In genomic region chr11:748007-748359, GRCh38 we compare ENCODE assay signal across 8 cellular contexts. TPM values are rescaled to one million over a fixed set of nuclear protein-coding genes. Genes with fewer than 3 reads are reported as not detected.
DNase-seq lines count a peak whose midpoint lies in the region; ATAC-seq, FAIRE-seq and TF ChIP-seq lines count a peak whose summit lies in the region.

No MANE protein-coding gene starts in this region.

- no peak for FAIRE-seq in HepG2 (lab: Jason Lieb, UNC)

- H3K27ac ChIP-seq in HL-60 (replicated peaks) (peak overlapping the region; percentile 92), body of pancreas (peak overlapping the region in 3 of 4 donors; percentile 90 to 95 (median 90)), HepG2 (ENCODE audit: extremely low read length, insufficient read depth, low read length) (peak overlapping the region; percentile 73), thyroid gland (peak overlapping the region; percentile 87 to 95 (median 88))

- intact Hi-C loops in body of pancreas (cut with DNase I) (no loop called here), HepG2 (cut with micrococcal nuclease; ENCODE audit: unreplicated experiment) (no loop called here), thyroid gland (cut with DNase I) (no loop called here)

- H3K4me2 ChIP-seq in HepG2 (ENCODE audit: low read depth, low read length) = peak overlapping the region; percentile 82

- in situ Hi-C loops in HepG2 (cut with HindIII; ENCODE audit: extremely low pct_ligation_motif_present, low pct_unique_long_range_greater_than_20kb) = no loop called here

- POLR2A ChIA-PET in activated CD4-positive, alpha-beta T cell treated with anti-CD3 and anti-CD28 coated beads, Interleukin-2, amount 10 ng/mL, durations not matched to agents 7 days and 5 days (lab: Charles Lee) = no interaction called here
- POLR2A ChIA-PET in HepG2 (lab: Yijun Ruan, JAX) = interaction anchor here (1.0 to 3.6 kb wide), 10 partner anchors 9 to 93 kb away, joined by 3 to 33 read pairs (median 4); partner anchors contain the start of genes EPS8L2, GATD1, RPLP2 and TMEM80

- peaks cover 9% of the 10 kb centered on the region for H3K36me3 Mint-ChIP-seq in activated CD4-positive, alpha-beta T cell treated with anti-CD3 and anti-CD28 coated beads, Interleukin-2, amount 10 ng/mL, durations not matched to agents 7 days and 5 days (ENCODE audit: low read depth)

- peak overlapping the region; percentile 81 for H3K27ac Mint-ChIP-seq in activated CD4-positive, alpha-beta T cell treated with anti-CD3 and anti-CD28 coated beads, Interleukin-2, amount 10 ng/mL, durations not matched to agents 7 days and 5 days

- BruUV-seq in HepG2 (replicated peaks; lab: Mats Ljungman, UMichigan) = no TSS peak

- H3K9me3 Mint-ChIP-seq in activated CD4-positive, alpha-beta T cell treated with anti-CD3 and anti-CD28 coated beads, Interleukin-2, amount 10 ng/mL, durations not matched to agents 7 days and 5 days = no peaks in the 10 kb centered on the region

- no peak for TF ChIP-seq RAD21 in HepG2 (CRISPR knock-in tag; IDR thresholded peaks at IDR 0.05)

- peaks cover 26% of the 10 kb centered on the region for H3K4me1 Mint-ChIP-seq in activated CD4-positive, alpha-beta T cell treated with anti-CD3 and anti-CD28 coated beads, Interleukin-2, amount 10 ng/mL, durations not matched to agents 7 days and 5 days

- ATAC-seq in body of pancreas (no peak), HepG2 (peak; percentile 27), GM18520 (IDR thresholded peaks at IDR 0.05; ENCODE audit: unreplicated experiment) (no peak)

- no peaks in the 10 kb centered on the region for H3K36me3 ChIP-seq in body of pancreas (replicated peaks in 1 of 2; ENCODE audit: insufficient read depth in 1 of 2, low read depth in 2 of 2)
- H3K36me3 ChIP-seq in HepG2 (replicated peaks in 1 of 2; ENCODE audit: control insufficient read depth in 1 of 2, insufficient read depth in 2 of 2, low read length in 2 of 2) = peaks cover 0 to 6% of the 10 kb centered on the region in 2 experiments; a peak in 2 of 5 replicates
- no peaks in the 10 kb centered on the region for H3K36me3 ChIP-seq in thyroid gland

- H3K4me1 ChIP-seq in body of pancreas = peaks cover 31% of the 10 kb centered on the region
- peaks cover 37% of the 10 kb centered on the region for H3K4me1 ChIP-seq in HepG2 (ENCODE audit: insufficient read depth, low read length)
- H3K4me1 ChIP-seq in thyroid gland = peaks cover 23 to 27% of the 10 kb centered on the region in 2 donors

- peak overlapping the region; percentile 88 for H3K9ac ChIP-seq in HepG2 (ENCODE audit: insufficient read depth, low read depth, low read length)

- H4K20me1 ChIP-seq in HepG2 (ENCODE audit: insufficient read depth, low read length) = peaks cover 5% of the 10 kb centered on the region; the same call in 1 of the 2 replicates

- no peaks in the 10 kb centered on the region for H3K27me3 Mint-ChIP-seq in activated CD4-positive, alpha-beta T cell treated with anti-CD3 and anti-CD28 coated beads, Interleukin-2, amount 10 ng/mL, durations not matched to agents 7 days and 5 days

- H3K4me3 ChIP-seq in HL-60 (replicated peaks; ENCODE audit: insufficient read depth, low read length) (peak overlapping the region; percentile 91), body of pancreas (peak overlapping the region; percentile 53 to 91), HepG2 (replicated peaks in 1 of 3; ENCODE audit: insufficient read depth in 1 of 3, low read depth in 2 of 3, low read length in 3 of 3) (peak overlapping the region; percentile 80 to 95 (median 85)), thyroid gland (replicated peaks in 1 of 3) (peak overlapping the region; percentile 78 to 99 (median 94))

- no peak for TF ChIP-seq CTCF in HL-60 (IDR thresholded peaks at IDR 0.05; ENCODE audit: insufficient read depth, low read length)
- TF ChIP-seq CTCF in body of pancreas (IDR thresholded peaks at IDR 0.05) = no peak
- no peak for TF ChIP-seq CTCF in HepG2 (CRISPR knock-in tag; IDR thresholded peaks at IDR 0.05)
- no peak for TF ChIP-seq CTCF in thyroid gland (IDR thresholded peaks at IDR 0.05)

- H3K27me3 ChIP-seq in HL-60 (ENCODE audit: insufficient read depth, poor library complexity, severe bottlenecking) (no peaks in the 10 kb centered on the region), body of pancreas (no peaks in the 10 kb centered on the region), HepG2 (ENCODE audit: control insufficient read depth in 1 of 2, insufficient read depth in 2 of 2, low read length in 2 of 2) (no peaks in the 10 kb centered on the region; a peak in 1 of 5 replicates), thyroid gland (no peaks in the 10 kb centered on the region)

- DNase-seq in activated CD4-positive, alpha-beta T cell treated with anti-CD3 and anti-CD28 coated beads, Interleukin-2, amount 10 ng/mL, durations not matched to agents 7 days and 5 days = no peak
- DNase-seq in activated CD4-positive, alpha-beta T cell treated with anti-CD3 and anti-CD28 coated beads for 1 hour = no peak
- peak; percentile 48 to 51 for DNase-seq in HL-60 (ENCODE audit: low read depth in 1 of 2, low spot score in 1 of 2)
- DNase-seq in body of pancreas = no peak
- no peak for DNase-seq in HepG2 (ENCODE audit: low spot score)
- DNase-seq in thyroid gland = peak; percentile 42
- DNase-seq in epidermal melanocyte (ENCODE audit: insufficient read length, low spot score) = no peak

- TF ChIP-seq POLR2A in body of pancreas (IDR thresholded peaks at IDR 0.05) (no peak), HepG2 (IDR thresholded peaks at IDR 0.05; ENCODE audit: insufficient read depth in 1 of 2, low read depth in 2 of 2, low read length in 2 of 2) (no peak), thyroid gland (IDR thresholded peaks at IDR 0.05) (no peak)

- no peak overlapping the region for H2AFZ ChIP-seq in HepG2 (ENCODE audit: low read length)

- H3K9me3 ChIP-seq in body of pancreas (no peaks in the 10 kb centered on the region), HepG2 (ENCODE audit: low read length) (no peaks in the 10 kb centered on the region), thyroid gland (no peaks in the 10 kb centered on the region)

- peaks cover 49% of the 10 kb centered on the region for H3K79me2 ChIP-seq in HepG2 (ENCODE audit: insufficient read depth, low read length)

- WGBS in body of pancreas, 2 donors = 4 to 8% methylated on average over 13 to 16 of the region's 18 CpGs
- WGBS in HepG2 (ENCODE audit: low lambda C conversion rate) = 0% methylated on average over 8 of the region's 18 CpGs
- WGBS in thyroid gland, 2 donors = 12 to 16% methylated on average over 11 to 18 of the region's 18 CpGs

- TF ChIP-seq EP300 in HepG2 (IDR thresholded peaks at IDR 0.05; ENCODE audit: low read depth in 2 of 2, low read length in 2 of 2) (no peak), HepG2 (CRISPR knock-in tag; IDR thresholded peaks at IDR 0.05; ENCODE audit: borderline replicate concordance) (no peak)

- peak overlapping the region; percentile 83 for H3K4me3 Mint-ChIP-seq in activated CD4-positive, alpha-beta T cell treated with anti-CD3 and anti-CD28 coated beads, Interleukin-2, amount 10 ng/mL, durations not matched to agents 7 days and 5 days

- CTCF ChIA-PET in activated CD4-positive, alpha-beta T cell treated with anti-CD3 and anti-CD28 coated beads, Interleukin-2, amount 10 ng/mL, durations not matched to agents 7 days and 5 days (lab: Charles Lee) = interaction anchor here (0.5 to 2.0 kb wide), 3 partner anchors 9 to 446 kb away, joined by 3 to 9 read pairs (median 4); no protein-coding TSS in a partner anchor
- CTCF ChIA-PET in HepG2 (lab: Yijun Ruan, JAX; ENCODE audit: low intra/inter-chr PET ratio, low total read pairs) = interaction anchor here (1.9 kb wide), 1 partner anchor 19 kb away, joined by 7 read pairs; no protein-coding TSS in a partner anchor

RNA-seq across cellular contexts. Expression of gene TALDO1, which starts 0.7 kb away (rescaled TPM):
- 100 to 1,000 TPM; 219 to 268 TPM for total RNA-seq in activated CD4-positive, alpha-beta T cell treated with anti-CD3 and anti-CD28 coated beads, Interleukin-2, amount 10 ng/mL, durations not matched to agents 7 days and 5 days
- total RNA-seq in body of pancreas = 100 to 1,000 TPM in 1 of 2 donors, 10 to 100 TPM in 1; 78.9 to 119 TPM
- 240 and 336 TPM in 2 replicates for total RNA-seq in HepG2 (2016; rRNA removed; fragmentation: Illumina TruSeq; extraction: Trizol)
- total RNA-seq in HepG2 (2016; cell fraction: cytosol; rRNA removed; fragmentation: Illumina TruSeq; extraction: Trizol; ENCODE audit: low read depth) = 94.7 and 94.9 TPM in 2 replicates
- 233 and 351 TPM in 2 replicates for total RNA-seq in HepG2 (2016; cell fraction: insoluble cytoplasmic fraction; rRNA removed; fragmentation: Illumina TruSeq; extraction: Trizol)
- total RNA-seq in HepG2 (2016; cell fraction: membrane; rRNA removed; fragmentation: Illumina TruSeq; extraction: Trizol) = 97.2 and 101 TPM in 2 replicates
- total RNA-seq in HepG2 (2016; cell fraction: nucleus; rRNA removed; fragmentation: Illumina TruSeq; extraction: Trizol) = 84.2 and 97.2 TPM in 2 replicates
- 88.1 and 107 TPM in 2 replicates for polyA plus RNA-seq in HepG2 (2011; rRNA removed)
- polyA plus RNA-seq in HepG2 (2011; cell fraction: cytosol; rRNA removed) = 93.4 and 124 TPM in 2 replicates
- polyA plus RNA-seq in HepG2 (2011; cell fraction: nucleus; rRNA removed) = 50.1 and 56.3 TPM in 2 replicates
- polyA plus RNA-seq in HepG2 (2012) = 89.8 and 93.0 TPM in 2 replicates
- polyA plus RNA-seq in HepG2 (2016; cell fraction: cytosol; fragmentation: Illumina TruSeq; extraction: Trizol; ENCODE audit: low read depth) = 78.6 and 81.5 TPM in 2 replicates
- polyA plus RNA-seq in HepG2 (2016; cell fraction: insoluble cytoplasmic fraction; fragmentation: Illumina TruSeq; extraction: Trizol; ENCODE audit: low read depth) = 291 and 296 TPM in 2 replicates
- polyA plus RNA-seq in HepG2 (2016; cell fraction: membrane; fragmentation: Illumina TruSeq; extraction: Trizol; ENCODE audit: low read depth) = 74.1 and 77.8 TPM in 2 replicates
- polyA plus RNA-seq in HepG2 (2016; cell fraction: nucleus; fragmentation: Illumina TruSeq; extraction: Trizol; ENCODE audit: insufficient read depth, low read depth) = 141 and 146 TPM in 2 replicates
- 76.8 and 132 TPM in 2 replicates for polyA minus RNA-seq in HepG2 (2011; rRNA and poly(A)+ RNA removed; ENCODE audit: low replicate concordance)
- polyA minus RNA-seq in HepG2 (2011; cell fraction: cytosol; rRNA and poly(A)+ RNA removed) = 46.9 and 78.3 TPM in 2 replicates
- polyA minus RNA-seq in HepG2 (2011; cell fraction: nucleus; rRNA and poly(A)+ RNA removed) = 15.8 and 16.4 TPM in 2 replicates
- total RNA-seq in thyroid gland = 100 to 1,000 TPM; 300 to 965 (median 558) TPM

RNA-seq across cellular contexts. Expression of gene GATD1, which starts 29.3 kb away (rescaled TPM):
- total RNA-seq in activated CD4-positive, alpha-beta T cell treated with anti-CD3 and anti-CD28 coated beads, Interleukin-2, amount 10 ng/mL, durations not matched to agents 7 days and 5 days = 10 to 100 TPM; 58.2 to 62.1 TPM
- total RNA-seq in body of pancreas = 10 to 100 TPM; 14.0 to 28.7 TPM
- 35.8 and 60.5 TPM in 2 replicates for total RNA-seq in HepG2 (2016; rRNA removed; fragmentation: Illumina TruSeq; extraction: Trizol)
- total RNA-seq in HepG2 (2016; cell fraction: cytosol; rRNA removed; fragmentation: Illumina TruSeq; extraction: Trizol; ENCODE audit: low read depth) = 8.1 and 9.3 TPM in 2 replicates
- 33.7 and 52.3 TPM in 2 replicates for total RNA-seq in HepG2 (2016; cell fraction: insoluble cytoplasmic fraction; rRNA removed; fragmentation: Illumina TruSeq; extraction: Trizol)
- total RNA-seq in HepG2 (2016; cell fraction: membrane; rRNA removed; fragmentation: Illumina TruSeq; extraction: Trizol) = 20.6 and 22.3 TPM in 2 replicates
- total RNA-seq in HepG2 (2016; cell fraction: nucleus; rRNA removed; fragmentation: Illumina TruSeq; extraction: Trizol) = 42.6 and 48.3 TPM in 2 replicates
- polyA plus RNA-seq in HepG2 (2011; rRNA removed) = 31.3 and 40.0 TPM in 2 replicates
- 18.2 and 31.2 TPM in 2 replicates for polyA plus RNA-seq in HepG2 (2011; cell fraction: cytosol; rRNA removed)
- 244 and 302 TPM in 2 replicates for polyA plus RNA-seq in HepG2 (2011; cell fraction: nucleus; rRNA removed)
- 22.2 and 27.6 TPM in 2 replicates for polyA plus RNA-seq in HepG2 (2012)
- 7.3 and 8.3 TPM in 2 replicates for polyA plus RNA-seq in HepG2 (2016; cell fraction: cytosol; fragmentation: Illumina TruSeq; extraction: Trizol; ENCODE audit: low read depth)
- 29.8 and 37.5 TPM in 2 replicates for polyA plus RNA-seq in HepG2 (2016; cell fraction: insoluble cytoplasmic fraction; fragmentation: Illumina TruSeq; extraction: Trizol; ENCODE audit: low read depth)
- 10.4 and 13.8 TPM in 2 replicates for polyA plus RNA-seq in HepG2 (2016; cell fraction: membrane; fragmentation: Illumina TruSeq; extraction: Trizol; ENCODE audit: low read depth)
- polyA plus RNA-seq in HepG2 (2016; cell fraction: nucleus; fragmentation: Illumina TruSeq; extraction: Trizol; ENCODE audit: insufficient read depth, low read depth) = 92.6 and 114 TPM in 2 replicates
- polyA minus RNA-seq in HepG2 (2011; rRNA and poly(A)+ RNA removed; ENCODE audit: low replicate concordance) = 20.9 and 51.8 TPM in 2 replicates
- polyA minus RNA-seq in HepG2 (2011; cell fraction: cytosol; rRNA and poly(A)+ RNA removed) = 15.0 and 21.0 TPM in 2 replicates
- polyA minus RNA-seq in HepG2 (2011; cell fraction: nucleus; rRNA and poly(A)+ RNA removed) = 25.6 and 29.0 TPM in 2 replicates
- total RNA-seq in thyroid gland = 10 to 100 TPM; 27.4 to 47.6 (median 35.5) TPM

RNA-seq across cellular contexts. Expression of gene CEND1, which starts 41.9 kb away (rescaled TPM):
- total RNA-seq in activated CD4-positive, alpha-beta T cell treated with anti-CD3 and anti-CD28 coated beads, Interleukin-2, amount 10 ng/mL, durations not matched to agents 7 days and 5 days = under 1 TPM; 0.20 to 0.60 TPM
- total RNA-seq in body of pancreas (under 1 TPM in 1 of 2 donors, not detected in 1; 0.78 TPM), HepG2 (2016; rRNA removed; fragmentation: Illumina TruSeq; extraction: Trizol) (not detected in 2 replicates), thyroid gland (under 1 TPM in 2 of 4 donors, not detected in 2; 0.44 to 0.45 TPM)
- total RNA-seq in HepG2 (2016; cell fraction: cytosol; rRNA removed; fragmentation: Illumina TruSeq; extraction: Trizol; ENCODE audit: low read depth) = not detected in 2 replicates
- total RNA-seq in HepG2 (2016; cell fraction: insoluble cytoplasmic fraction; rRNA removed; fragmentation: Illumina TruSeq; extraction: Trizol) = not detected in 2 replicates
- total RNA-seq in HepG2 (2016; cell fraction: membrane; rRNA removed; fragmentation: Illumina TruSeq; extraction: Trizol) = not detected in 2 replicates
- not detected in 2 replicates for total RNA-seq in HepG2 (2016; cell fraction: nucleus; rRNA removed; fragmentation: Illumina TruSeq; extraction: Trizol)
- not detected in 2 replicates for polyA plus RNA-seq in HepG2 (2011; rRNA removed)
- polyA plus RNA-seq in HepG2 (2011; cell fraction: cytosol; rRNA removed) = not detected in 2 replicates
- 0.07 TPM in 1 of 2 replicates, not detected in the other for polyA plus RNA-seq in HepG2 (2011; cell fraction: nucleus; rRNA removed)
- polyA plus RNA-seq in HepG2 (2012) = 0.11 TPM in 1 of 2 replicates, not detected in the other
- polyA plus RNA-seq in HepG2 (2016; cell fraction: cytosol; fragmentation: Illumina TruSeq; extraction: Trizol; ENCODE audit: low read depth) = not detected in 2 replicates
- polyA plus RNA-seq in HepG2 (2016; cell fraction: insoluble cytoplasmic fraction; fragmentation: Illumina TruSeq; extraction: Trizol; ENCODE audit: low read depth) = not detected in 2 replicates
- not detected in 2 replicates for polyA plus RNA-seq in HepG2 (2016; cell fraction: membrane; fragmentation: Illumina TruSeq; extraction: Trizol; ENCODE audit: low read depth)
- polyA plus RNA-seq in HepG2 (2016; cell fraction: nucleus; fragmentation: Illumina TruSeq; extraction: Trizol; ENCODE audit: insufficient read depth, low read depth) = not detected in 2 replicates
- polyA minus RNA-seq in HepG2 (2011; rRNA and poly(A)+ RNA removed; ENCODE audit: low replicate concordance) = not detected in 2 replicates
- not detected in 2 replicates for polyA minus RNA-seq in HepG2 (2011; cell fraction: cytosol; rRNA and poly(A)+ RNA removed)
- polyA minus RNA-seq in HepG2 (2011; cell fraction: nucleus; rRNA and poly(A)+ RNA removed) = not detected in 2 replicates

RNA-seq across cellular contexts. Expression of gene EPS8L2, which starts 42.0 kb away (rescaled TPM):
- 10 to 100 TPM in 1 of 2 experiments, 1 to 10 TPM in 1; 7.8 to 11.9 TPM for total RNA-seq in activated CD4-positive, alpha-beta T cell treated with anti-CD3 and anti-CD28 coated beads, Interleukin-2, amount 10 ng/mL, durations not matched to agents 7 days and 5 days
- total RNA-seq in body of pancreas (100 to 1,000 TPM; 126 to 153 TPM), HepG2 (2016; rRNA removed; fragmentation: Illumina TruSeq; extraction: Trizol) (55.6 and 89.3 TPM in 2 replicates), thyroid gland (100 to 1,000 TPM; 185 to 259 (median 195) TPM)
- total RNA-seq in HepG2 (2016; cell fraction: cytosol; rRNA removed; fragmentation: Illumina TruSeq; extraction: Trizol; ENCODE audit: low read depth) = 23.4 and 26.5 TPM in 2 replicates
- total RNA-seq in HepG2 (2016; cell fraction: insoluble cytoplasmic fraction; rRNA removed; fragmentation: Illumina TruSeq; extraction: Trizol) = 59.5 and 96.0 TPM in 2 replicates
- total RNA-seq in HepG2 (2016; cell fraction: membrane; rRNA removed; fragmentation: Illumina TruSeq; extraction: Trizol) = 40.7 and 48.2 TPM in 2 replicates
- 113 TPM in 2 replicates for total RNA-seq in HepG2 (2016; cell fraction: nucleus; rRNA removed; fragmentation: Illumina TruSeq; extraction: Trizol)
- 416 and 597 TPM in 2 replicates for polyA plus RNA-seq in HepG2 (2011; rRNA removed)
- polyA plus RNA-seq in HepG2 (2011; cell fraction: cytosol; rRNA removed) = 128 and 201 TPM in 2 replicates
- 5,456 and 6,377 TPM in 2 replicates for polyA plus RNA-seq in HepG2 (2011; cell fraction: nucleus; rRNA removed)
- 164 and 263 TPM in 2 replicates for polyA plus RNA-seq in HepG2 (2012)
- 26.4 and 28.2 TPM in 2 replicates for polyA plus RNA-seq in HepG2 (2016; cell fraction: cytosol; fragmentation: Illumina TruSeq; extraction: Trizol; ENCODE audit: low read depth)
- 71.6 and 87.9 TPM in 2 replicates for polyA plus RNA-seq in HepG2 (2016; cell fraction: insoluble cytoplasmic fraction; fragmentation: Illumina TruSeq; extraction: Trizol; ENCODE audit: low read depth)
- polyA plus RNA-seq in HepG2 (2016; cell fraction: membrane; fragmentation: Illumina TruSeq; extraction: Trizol; ENCODE audit: low read depth) = 43.4 and 44.2 TPM in 2 replicates
- polyA plus RNA-seq in HepG2 (2016; cell fraction: nucleus; fragmentation: Illumina TruSeq; extraction: Trizol; ENCODE audit: insufficient read depth, low read depth) = 595 and 650 TPM in 2 replicates
- polyA minus RNA-seq in HepG2 (2011; rRNA and poly(A)+ RNA removed; ENCODE audit: low replicate concordance) = 35.7 and 322 TPM in 2 replicates
- 77.0 and 84.5 TPM in 2 replicates for polyA minus RNA-seq in HepG2 (2011; cell fraction: cytosol; rRNA and poly(A)+ RNA removed)
- polyA minus RNA-seq in HepG2 (2011; cell fraction: nucleus; rRNA and poly(A)+ RNA removed) = 292 and 312 TPM in 2 replicates

RNA-seq across cellular contexts. Expression of gene SLC25A22, which starts 50.1 kb away (rescaled TPM):
- total RNA-seq in activated CD4-positive, alpha-beta T cell treated with anti-CD3 and anti-CD28 coated beads, Interleukin-2, amount 10 ng/mL, durations not matched to agents 7 days and 5 days = 10 to 100 TPM; 45.9 to 49.1 TPM
- 10 to 100 TPM; 55.8 to 69.5 TPM for total RNA-seq in body of pancreas
- 8.0 and 12.4 TPM in 2 replicates for total RNA-seq in HepG2 (2016; rRNA removed; fragmentation: Illumina TruSeq; extraction: Trizol)
- total RNA-seq in HepG2 (2016; cell fraction: cytosol; rRNA removed; fragmentation: Illumina TruSeq; extraction: Trizol; ENCODE audit: low read depth) = 4.2 and 5.7 TPM in 2 replicates
- 8.0 and 11.4 TPM in 2 replicates for total RNA-seq in HepG2 (2016; cell fraction: insoluble cytoplasmic fraction; rRNA removed; fragmentation: Illumina TruSeq; extraction: Trizol)
- total RNA-seq in HepG2 (2016; cell fraction: membrane; rRNA removed; fragmentation: Illumina TruSeq; extraction: Trizol) = 8.3 and 9.2 TPM in 2 replicates
- total RNA-seq in HepG2 (2016; cell fraction: nucleus; rRNA removed; fragmentation: Illumina TruSeq; extraction: Trizol) = 7.7 and 9.2 TPM in 2 replicates
- polyA plus RNA-seq in HepG2 (2011; rRNA removed) = 19.2 and 20.5 TPM in 2 replicates
- 5.9 and 7.9 TPM in 2 replicates for polyA plus RNA-seq in HepG2 (2011; cell fraction: cytosol; rRNA removed)
- polyA plus RNA-seq in HepG2 (2011; cell fraction: nucleus; rRNA removed) = 50.3 and 61.9 TPM in 2 replicates
- 7.5 and 11.4 TPM in 2 replicates for polyA plus RNA-seq in HepG2 (2012)
- polyA plus RNA-seq in HepG2 (2016; cell fraction: cytosol; fragmentation: Illumina TruSeq; extraction: Trizol; ENCODE audit: low read depth) = 2.6 and 3.7 TPM in 2 replicates
- 13.5 and 14.7 TPM in 2 replicates for polyA plus RNA-seq in HepG2 (2016; cell fraction: insoluble cytoplasmic fraction; fragmentation: Illumina TruSeq; extraction: Trizol; ENCODE audit: low read depth)
- polyA plus RNA-seq in HepG2 (2016; cell fraction: membrane; fragmentation: Illumina TruSeq; extraction: Trizol; ENCODE audit: low read depth) = 8.3 and 8.7 TPM in 2 replicates
- 25.5 and 28.7 TPM in 2 replicates for polyA plus RNA-seq in HepG2 (2016; cell fraction: nucleus; fragmentation: Illumina TruSeq; extraction: Trizol; ENCODE audit: insufficient read depth, low read depth)
- polyA minus RNA-seq in HepG2 (2011; rRNA and poly(A)+ RNA removed; ENCODE audit: low replicate concordance) = 19.4 and 40.7 TPM in 2 replicates
- polyA minus RNA-seq in HepG2 (2011; cell fraction: cytosol; rRNA and poly(A)+ RNA removed) = 8.5 and 14.7 TPM in 2 replicates
- polyA minus RNA-seq in HepG2 (2011; cell fraction: nucleus; rRNA and poly(A)+ RNA removed) = 14.9 and 16.0 TPM in 2 replicates
- total RNA-seq in thyroid gland = 10 to 100 TPM in 1 of 4 donors, 1 to 10 TPM in 3; 5.1 to 13.1 (median 7.8) TPM

Comparison
In these comparisons a context has a peak if more than half of its experiments do, and no peak if none do; other contexts are left out.
1. DNase-seq: peak in HL-60 (2 of 2) and thyroid gland (2 of 2); none in activated CD4-positive, alpha-beta T cell treated with anti-CD3 and anti-CD28 coated beads, Interleukin-2, amount 10 ng/mL, durations not matched to agents 7 days and 5 days (single experiment), activated CD4-positive, alpha-beta T cell treated with anti-CD3 and anti-CD28 coated beads for 1 hour (single experiment), body of pancreas (0 of 4), HepG2 (single experiment) and epidermal melanocyte (single experiment).
2. Peak in every context shown above with its lines, with median percentiles within 50 percentile points of each other: H3K27ac ChIP-seq and H3K4me3 ChIP-seq.